ENCODE assay signal across 9 cellular contexts in genomic region chr19:42201489-42202289, GRCh38. TPM values are rescaled to one million over a fixed set of nuclear protein-coding genes. Genes with fewer than 3 reads are reported as not detected.
DNase-seq lines count a peak whose midpoint lies in the region; ATAC-seq and TF ChIP-seq lines count a peak whose summit lies in the region.
"Had no signal": no experiment of that assay in that cellular context is flagged by ENCODE, and none has a peak within 500 bp of the region (broad histone marks: within the 10 kb centered on the region; RNA-seq: fewer than 3 reads in every experiment).

No MANE protein-coding gene starts in this region.

- H3K36me3 ChIP-seq in GM23338 (ENCODE audit: insufficient read depth) (peaks cover 15% of the 10 kb centered on the region), aorta (ENCODE audit: control insufficient read depth in 1 of 2, insufficient read depth in 2 of 2, low read length in 1 of 2) (peaks cover 9 to 11% of the 10 kb centered on the region in 2 donors)

- no peak for TF ChIP-seq CTCF in GM23338 (conservative IDR thresholded peaks at IDR 0.05; ENCODE audit: low read depth in 2 of 2)
- TF ChIP-seq CTCF in WTC11 (IDR thresholded peaks at IDR 0.05): no peak
- TF ChIP-seq CTCF in foreskin keratinocyte (conservative IDR thresholded peaks at IDR 0.05): no peak

- intact Hi-C loops in aorta (cut with DNase I): no loop called here

- no peak overlapping the region for H2AFZ ChIP-seq in GM23338

- peaks cover 33% of the 10 kb centered on the region for H3K79me2 ChIP-seq in GM23338 (replicated peaks; ENCODE audit: insufficient read depth)

- H3K27ac Mint-ChIP-seq in GM23338 (peak overlapping the region; percentile 67), WTC11 (peak overlapping the region; percentile 77; the same call in 1 of the 2 replicates), immature natural killer cell (peak overlapping the region; percentile 93 to 98 (median 96))

- peaks cover 83% of the 10 kb centered on the region for H3K36me3 Mint-ChIP-seq in GM23338 (ENCODE audit: low read depth)
- H3K36me3 Mint-ChIP-seq in WTC11: peaks cover 77% of the 10 kb centered on the region
- peaks cover 10 to 30% (median 10%) of the 10 kb centered on the region in 3 donors for H3K36me3 Mint-ChIP-seq in immature natural killer cell

- H3K27me3 ChIP-seq in GM23338 (ENCODE audit: insufficient read depth): no peaks in the 10 kb centered on the region
- no peaks in the 10 kb centered on the region for H3K27me3 ChIP-seq in aorta (ENCODE audit: control insufficient read depth in 1 of 2, insufficient read depth in 2 of 2, low read length in 1 of 2)
- H3K27me3 ChIP-seq in foreskin keratinocyte: no peaks in the 10 kb centered on the region

- peaks cover 31% of the 10 kb centered on the region for H4K20me1 ChIP-seq in GM23338 (replicated peaks; ENCODE audit: insufficient read depth)

- no peaks in the 10 kb centered on the region for H3K9me3 ChIP-seq in aorta (ENCODE audit: control insufficient read depth, low read length)

- no peak overlapping the region for H3K4me3 ChIP-seq in GM23338
- no peak overlapping the region for H3K4me3 ChIP-seq in aorta (ENCODE audit: low read length in 2 of 2)
- H3K4me3 ChIP-seq: SK-N-MC had no signal

- H3K4me1 Mint-ChIP-seq in GM23338 (peaks cover 63% of the 10 kb centered on the region), WTC11 (peaks cover 41% of the 10 kb centered on the region), immature natural killer cell (peaks cover 92 to 93% of the 10 kb centered on the region in 2 donors)

- H3K4me2 ChIP-seq in GM23338: no peak overlapping the region

- DNase-seq in Ammon's horn (ENCODE audit: low spot score): peak; percentile 66
- no peak for DNase-seq in GM23338 (ENCODE audit: low spot score)
- DNase-seq in WTC11 (ENCODE audit: low spot score): no peak
- peak; percentile 68 to 75 (median 72) for DNase-seq in immature natural killer cell
- peak; percentile 72 to 80 for DNase-seq in aorta
- no peak for DNase-seq in foreskin keratinocyte
- no peak for DNase-seq in retina

- 76 to 83% methylated on average over 6 of the region's 6 CpGs for WGBS in aorta, 2 donors

- no peaks in the 10 kb centered on the region for H3K9me2 ChIP-seq in GM23338 (ENCODE audit: insufficient read depth)

- POLR2A ChIA-PET in WTC11 (lab: Charles Lee): interaction anchor here (0.8 kb wide), 1 partner anchor 88 kb away, joined by 3 read pairs; no protein-coding TSS in a partner anchor

- no peak for ATAC-seq in GM23338
- ATAC-seq in WTC11: no peak
- ATAC-seq in aorta (ENCODE audit: low FRiP score): no peak
- ATAC-seq in HG02852 (IDR thresholded peaks at IDR 0.05; ENCODE audit: unreplicated experiment): no peak
- ATAC-seq in foreskin keratinocyte: no peak

- CTCF ChIA-PET in WTC11 (lab: Charles Lee): interaction anchor here (0.5 kb wide), 1 partner anchor 27 kb away, joined by 3 read pairs; no protein-coding TSS in a partner anchor

- H3K9me3 Mint-ChIP-seq in GM23338 (peaks cover 3% of the 10 kb centered on the region), WTC11 (no peaks in the 10 kb centered on the region), immature natural killer cell (no peaks in the 10 kb centered on the region)

- H3K4me3 Mint-ChIP-seq in GM23338: no peak overlapping the region; the same call in 2 of the 3 replicates
- no peak overlapping the region for H3K4me3 Mint-ChIP-seq in WTC11
- H3K4me3 Mint-ChIP-seq in immature natural killer cell: peak overlapping the region; percentile 76 to 89 (median 85)

- H3K4me1 ChIP-seq in GM23338 (ENCODE audit: insufficient read depth): peaks cover 25% of the 10 kb centered on the region
- H3K4me1 ChIP-seq in aorta (ENCODE audit: control insufficient read depth in 1 of 2, insufficient read depth in 2 of 2, low read length in 2 of 2): no peaks in the 10 kb centered on the region
- H3K4me1 ChIP-seq in foreskin keratinocyte: peaks cover 13% of the 10 kb centered on the region

- H3K27ac ChIP-seq in GM23338 (ENCODE audit: low read depth) (no peak overlapping the region), aorta (ENCODE audit: low read depth in 1 of 2, low read length in 2 of 2) (no peak overlapping the region), foreskin keratinocyte (no peak overlapping the region)
- H3K27ac ChIP-seq: SK-N-MC had no signal

- peaks cover 2% of the 10 kb centered on the region for H3F3A ChIP-seq in GM23338 (replicated peaks; ENCODE audit: low read depth)

- H3K27me3 Mint-ChIP-seq in GM23338 (ENCODE audit: insufficient read depth, low read depth, poor library complexity) (peaks cover 12% of the 10 kb centered on the region), WTC11 (ENCODE audit: low read depth) (no peaks in the 10 kb centered on the region; the same call in 1 of the 2 replicates), immature natural killer cell (ENCODE audit: low read depth in 3 of 3) (peaks cover 6 to 21% (median 13%) of the 10 kb centered on the region in 3 donors)

TF ChIP-seq in WTC11, 78 proteins besides CTCF, POLR2A, EP300 and RAD21 (continues in another document):
- TF ChIP-seq OVOL2 (CRISPR knock-in tag; IDR thresholded peaks at IDR 0.05; ENCODE audit: borderline replicate concordance) (no peak), ZNF219 (CRISPR knock-in tag; IDR thresholded peaks at IDR 0.05; ENCODE audit: borderline replicate concordance) (no peak), CREM (CRISPR knock-in tag; IDR thresholded peaks at IDR 0.05) (no peak), PRRX2 (CRISPR knock-in tag; IDR thresholded peaks at IDR 0.05) (no peak), RORB (CRISPR knock-in tag; IDR thresholded peaks at IDR 0.05) (no peak), ETV6 (CRISPR knock-in tag; IDR thresholded peaks at IDR 0.05) (no peak), NFYB (CRISPR knock-in tag; conservative IDR thresholded peaks at IDR 0.05; ENCODE audit: low read depth) (no peak), IRF1 (CRISPR knock-in tag; IDR thresholded peaks at IDR 0.05) (no peak)
- TF ChIP-seq, protein P1, sequence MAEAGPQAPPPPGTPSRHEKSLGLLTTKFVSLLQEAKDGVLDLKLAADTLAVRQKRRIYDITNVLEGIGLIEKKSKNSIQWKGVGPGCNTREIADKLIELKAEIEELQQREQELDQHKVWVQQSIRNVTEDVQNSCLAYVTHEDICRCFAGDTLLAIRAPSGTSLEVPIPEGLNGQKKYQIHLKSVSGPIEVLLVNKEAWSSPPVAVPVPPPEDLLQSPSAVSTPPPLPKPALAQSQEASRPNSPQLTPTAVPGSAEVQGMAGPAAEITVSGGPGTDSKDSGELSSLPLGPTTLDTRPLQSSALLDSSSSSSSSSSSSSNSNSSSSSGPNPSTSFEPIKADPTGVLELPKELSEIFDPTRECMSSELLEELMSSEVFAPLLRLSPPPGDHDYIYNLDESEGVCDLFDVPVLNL (CRISPR knock-in tag; IDR thresholded peaks at IDR 0.05; ENCODE audit: borderline replicate concordance, low read depth): no peak

RNA-seq across cellular contexts. Expression of gene DEDD2, which starts 15.8 kb away (rescaled TPM):
- 59.4 and 63.0 TPM in 2 replicates for total RNA-seq in GM23338 (2014; rRNA removed; shearing (Covaris generic))
- polyA plus RNA-seq in GM23338 (2016; fragmentation: Nextera tagmentation; extraction: Ambion mirVana) (23.4 and 25.6 TPM in 2 replicates), immature natural killer cell (100 to 1,000 TPM; 154 to 261 (median 173) TPM), aorta (10 to 100 TPM; 19.8 to 33.8 TPM), foreskin keratinocyte (35.4 and 40.6 TPM in 2 replicates)
- total RNA-seq in WTC11 (2021) (37.7 to 42.0 TPM (median 39.2 TPM) in 3 replicates), aorta (10 to 100 TPM; 16.4 to 19.6 TPM), foreskin keratinocyte (33.2 and 35.1 TPM in 2 replicates)

RNA-seq across cellular contexts. Expression of gene ZNF526, which starts 18.4 kb away (rescaled TPM):
- 12.7 and 13.3 TPM in 2 replicates for total RNA-seq in GM23338 (2014; rRNA removed; shearing (Covaris generic))
- polyA plus RNA-seq in GM23338 (2016; fragmentation: Nextera tagmentation; extraction: Ambion mirVana) (4.7 and 5.8 TPM in 2 replicates), immature natural killer cell (1 to 10 TPM; 2.9 to 9.1 (median 5.2) TPM), aorta (1 to 10 TPM; 2.6 to 2.8 TPM), foreskin keratinocyte (7.2 and 7.5 TPM in 2 replicates)
- total RNA-seq in WTC11 (2021) (16.1 to 18.3 TPM (median 16.4 TPM) in 3 replicates), aorta (10 to 100 TPM in 1 of 2 donors, 1 to 10 TPM in 1; 8.2 to 12.3 TPM), foreskin keratinocyte (13.5 and 15.1 TPM in 2 replicates)

RNA-seq across cellular contexts. Expression of gene GSK3A, which starts 40.7 kb away (rescaled TPM):
- total RNA-seq in GM23338 (2014; rRNA removed; shearing (Covaris generic)): 40.7 and 47.0 TPM in 2 replicates
- 17.7 and 19.2 TPM in 2 replicates for polyA plus RNA-seq in GM23338 (2016; fragmentation: Nextera tagmentation; extraction: Ambion mirVana)
- total RNA-seq in WTC11 (2021): 49.8 to 50.8 TPM (median 49.9 TPM) in 3 replicates
- polyA plus RNA-seq in immature natural killer cell: 10 to 100 TPM; 14.2 to 28.3 (median 22.3) TPM
- total RNA-seq in aorta: 10 to 100 TPM; 28.8 to 34.4 TPM
- 10 to 100 TPM; 36.1 to 40.7 TPM for polyA plus RNA-seq in aorta
- total RNA-seq in foreskin keratinocyte: 37.2 and 42.6 TPM in 2 replicates
- polyA plus RNA-seq in foreskin keratinocyte: 66.2 and 69.5 TPM in 2 replicates

RNA-seq across cellular contexts. Expression of gene ERF, which starts 53.2 kb away (rescaled TPM):
- 49.0 and 49.4 TPM in 2 replicates for total RNA-seq in GM23338 (2014; rRNA removed; shearing (Covaris generic))
- polyA plus RNA-seq in GM23338 (2016; fragmentation: Nextera tagmentation; extraction: Ambion mirVana) (29.4 and 30.4 TPM in 2 replicates), immature natural killer cell (1 to 10 TPM in 2 of 3 donors, under 1 TPM in 1; 0.24 to 3.4 (median 2.3) TPM), aorta (10 to 100 TPM; 19.7 to 44.2 TPM), foreskin keratinocyte (87.6 and 96.7 TPM in 2 replicates)
- total RNA-seq in WTC11 (2021) (65.4 to 67.6 TPM (median 65.9 TPM) in 3 replicates), aorta (10 to 100 TPM; 74.9 to 99.5 TPM), foreskin keratinocyte (83.9 and 91.9 TPM in 2 replicates)

Comparison
In these comparisons a context has a peak if more than half of its experiments do, and no peak if none do; other contexts are left out.
1. DNase-seq: peak in Ammon's horn (single experiment), immature natural killer cell (3 of 3) and aorta (2 of 2); none in GM23338 (single experiment), WTC11 (single experiment), foreskin keratinocyte (0 of 2) and retina (single experiment).
2. H3K4me3 Mint-ChIP-seq: peak in immature natural killer cell (5 of 5); none in GM23338 (single experiment) and WTC11 (single experiment).
3. Peak in every context shown above with its lines, with median percentiles within 50 percentile points of each other: H3K27ac Mint-ChIP-seq.